Comparison of ENCODE assay signal across 13 cellular contexts in genomic region chr3:127853681-127854080, GRCh38. TPM values are rescaled to one million over a fixed set of nuclear protein-coding genes. Genes with fewer than 3 reads are reported as not detected.
DNase-seq lines count a peak whose midpoint lies in the region; ATAC-seq and TF ChIP-seq lines count a peak whose summit lies in the region.
"Had no signal": no experiment of that assay in that cellular context is flagged by ENCODE, and none has a peak within 500 bp of the region (broad histone marks: within the 10 kb centered on the region; RNA-seq: fewer than 3 reads in every experiment).

No MANE protein-coding gene starts in this region.

- H3K27ac Mint-ChIP-seq in WTC11: no peak overlapping the region; the same call in 1 of the 2 replicates
- H3K27ac Mint-ChIP-seq in progenitor cell of endocrine pancreas: no peak overlapping the region
- H3K27ac Mint-ChIP-seq in Calu3 (ENCODE audit: unreplicated experiment): no peak overlapping the region
- H3K27ac Mint-ChIP-seq: activated T-cell treated with anti-CD3 and anti-CD28 coated beads, Interleukin-2, amount 50 U/mL, for 72 hours had no signal

- intact Hi-C loops in left ventricle myocardium superior (cut with micrococcal nuclease) (loop anchor here (10.0 kb wide), 1 partner anchor 121 kb away; no protein-coding TSS in a partner anchor), Right ventricle myocardium superior (cut with DNase I) (no loop called here), Calu3 (cut with micrococcal nuclease; ENCODE audit: unreplicated experiment) (loop anchor here (5.0 kb wide), 1 partner anchor 119 kb away; no protein-coding TSS in a partner anchor)

- no peaks in the 10 kb centered on the region for H3K9me3 Mint-ChIP-seq in WTC11
- no peaks in the 10 kb centered on the region for H3K9me3 Mint-ChIP-seq in progenitor cell of endocrine pancreas (ENCODE audit: low read depth)
- no peaks in the 10 kb centered on the region for H3K9me3 Mint-ChIP-seq in Calu3 (ENCODE audit: low read depth, unreplicated experiment)
- H3K9me3 Mint-ChIP-seq: activated T-cell treated with anti-CD3 and anti-CD28 coated beads, Interleukin-2, amount 50 U/mL, for 72 hours; central memory CD8-positive, alpha-beta T cell had no signal

- CTCF ChIA-PET in WTC11 (lab: Charles Lee): interaction anchor here (0.6 to 1.4 kb wide), 3 partner anchors 22 to 174 kb away, joined by 3 to 6 read pairs (median 3); no protein-coding TSS in a partner anchor
- CTCF ChIA-PET in Calu3 (lab: Charles Lee): interaction anchor here (1.0 kb wide), 1 partner anchor 109 kb away, joined by 3 read pairs; no protein-coding TSS in a partner anchor

- BruUV-seq in Calu3 (replicated peaks; lab: Mats Ljungman, UMichigan): no TSS peak

- TF ChIP-seq CTCF in WTC11 (IDR thresholded peaks at IDR 0.05) (no peak), progenitor cell of endocrine pancreas (IDR thresholded peaks at IDR 0.05; ENCODE audit: unreplicated experiment) (no peak), Calu3 (IDR thresholded peaks at IDR 0.05; ENCODE audit: unreplicated experiment) (no peak)

- no peak overlapping the region for H3K4me3 Mint-ChIP-seq in WTC11
- H3K4me3 Mint-ChIP-seq in progenitor cell of endocrine pancreas (ENCODE audit: low read depth): no peak overlapping the region
- no peak overlapping the region for H3K4me3 Mint-ChIP-seq in Calu3 (ENCODE audit: low read depth, unreplicated experiment)
- H3K4me3 Mint-ChIP-seq: activated T-cell treated with anti-CD3 and anti-CD28 coated beads, Interleukin-2, amount 50 U/mL, for 72 hours; central memory CD8-positive, alpha-beta T cell had no signal

- H3K36me3 Mint-ChIP-seq in WTC11 (no peaks in the 10 kb centered on the region), progenitor cell of endocrine pancreas (ENCODE audit: insufficient read depth) (no peaks in the 10 kb centered on the region), Calu3 (ENCODE audit: insufficient read depth, unreplicated experiment) (no peaks in the 10 kb centered on the region)

- H3K27me3 Mint-ChIP-seq in WTC11 (ENCODE audit: low read depth) (peaks cover 4% of the 10 kb centered on the region; the same call in 1 of the 2 replicates), progenitor cell of endocrine pancreas (peaks cover 26% of the 10 kb centered on the region), Calu3 (ENCODE audit: unreplicated experiment) (peaks cover 31% of the 10 kb centered on the region)

- DNase-seq in left ventricle myocardium superior (no peak), Right ventricle myocardium superior (no peak), NCI-H2171 treated with DMSO at 0.1 percent for 48 hours (lab: John Stamatoyannopoulos, UW) (peak; percentile 24), WTC11 (ENCODE audit: low spot score) (peak; percentile 25), retina (no peak), progenitor cell of endocrine pancreas (ENCODE audit: low spot score, unreplicated experiment) (no peak), Calu3 (no peak), AG08395 (ENCODE audit: low spot score) (no peak)
- DNase-seq: activated T-cell treated with anti-CD3 and anti-CD28 coated beads, Interleukin-2, amount 50 U/mL, for 72 hours; gastrocnemius medialis; mesenchymal stem cell; T-helper 2 cell had no signal

- POLR2A ChIA-PET in WTC11 (lab: Charles Lee): no interaction called here

- H3K4me1 Mint-ChIP-seq in WTC11 (peaks cover 31% of the 10 kb centered on the region), progenitor cell of endocrine pancreas (ENCODE audit: low read depth) (peaks cover 1% of the 10 kb centered on the region), Calu3 (ENCODE audit: low read depth, unreplicated experiment) (no peaks in the 10 kb centered on the region)
- H3K4me1 Mint-ChIP-seq: central memory CD8-positive, alpha-beta T cell had no signal

- ATAC-seq in left ventricle myocardium superior (peak; percentile 40), Right ventricle myocardium superior (ENCODE audit: poor library complexity) (no peak), WTC11 (peak; percentile 48)
- ATAC-seq: activated T-cell treated with anti-CD3 and anti-CD28 coated beads, Interleukin-2, amount 50 U/mL, for 72 hours; gastrocnemius medialis had no signal

TF ChIP-seq in WTC11, 78 proteins besides CTCF, POLR2A, EP300 and RAD21:
- no peak for TF ChIP-seq ATF2 (CRISPR knock-in tag; IDR thresholded peaks at IDR 0.05; ENCODE audit: borderline replicate concordance, low read depth)
- TF ChIP-seq KAT7 (CRISPR knock-in tag; IDR thresholded peaks at IDR 0.05; ENCODE audit: borderline replicate concordance): no peak
- no peak for TF ChIP-seq ZNF121 (CRISPR knock-in tag; IDR thresholded peaks at IDR 0.05)
- no peak for TF ChIP-seq SMAD4 (CRISPR knock-in tag; IDR thresholded peaks at IDR 0.05)
- no peak for TF ChIP-seq TP53 (CRISPR knock-in tag; IDR thresholded peaks at IDR 0.05)
- TF ChIP-seq CREB1 (CRISPR knock-in tag; IDR thresholded peaks at IDR 0.05): no peak
- TF ChIP-seq FOXP1 (CRISPR knock-in tag; IDR thresholded peaks at IDR 0.05; ENCODE audit: borderline replicate concordance): no peak
- no peak for TF ChIP-seq ATF6 (CRISPR knock-in tag; IDR thresholded peaks at IDR 0.05)
- no peak for TF ChIP-seq ZNF263 (CRISPR knock-in tag; IDR thresholded peaks at IDR 0.05; ENCODE audit: low read depth)

RNA-seq across cellular contexts. Expression of gene MGLL, which starts 31.4 kb away (rescaled TPM):
- total RNA-seq in left ventricle myocardium superior (94.3 TPM), Right ventricle myocardium superior (83.5 TPM), WTC11 (2021) (0.73 to 0.96 TPM (median 0.94 TPM) in 3 replicates), progenitor cell of endocrine pancreas (0.43 and 0.62 TPM in 2 replicates), Calu3 (2022) (42.4 and 55.2 TPM in 2 replicates)

Comparison
In these comparisons a context has a peak if more than half of its experiments do, and no peak if none do; other contexts are left out.
1. DNase-seq: peak in NCI-H2171 treated with DMSO at 0.1 percent for 48 hours (single experiment) and WTC11 (single experiment); none in left ventricle myocardium superior (single experiment), Right ventricle myocardium superior (single experiment), retina (single experiment), progenitor cell of endocrine pancreas (single experiment), Calu3 (single experiment) and AG08395 (single experiment).
2. RNA of gene MGLL, which starts 31.4 kb away (total RNA-seq): 94.3 TPM in left ventricle myocardium superior (single experiment), 83.5 TPM in Right ventricle myocardium superior (single experiment) and 42.4 to 55.2 TPM in Calu3; 0.73 to 0.96 TPM in WTC11 and 0.43 to 0.62 TPM in progenitor cell of endocrine pancreas; every median in the first group is over 10 times any median in the second.